Comparison of ENCODE assay signal across 8 cellular contexts in genomic region chr5:139774980-139775654, GRCh38. TPM values are rescaled to one million over a fixed set of nuclear protein-coding genes. Genes with fewer than 3 reads are reported as not detected.
A peak's percentile ranks its signal among the peaks of the same experiment; 100 is the strongest.
DNase-seq lines count a peak whose midpoint lies in the region; ATAC-seq and TF ChIP-seq lines count a peak whose summit lies in the region.

No MANE protein-coding gene starts in this region.

- no peaks in the 10 kb centered on the region for H3K27me3 ChIP-seq in uterus

- no peak overlapping the region for H3K27ac ChIP-seq in uterus

- H3K4me3 ChIP-seq in AG10803 (ENCODE audit: low read length) (no peak overlapping the region), uterus (no peak overlapping the region)

- H3K36me3 ChIP-seq in uterus, result no peaks in the 10 kb centered on the region

- ATAC-seq in GM19035 (IDR thresholded peaks at IDR 0.05; ENCODE audit: unreplicated experiment), result peak; percentile 79

- peak; percentile 52 for DNase-seq in AG10803 (ENCODE audit: low read depth)
- DNase-seq in HT-29 (ENCODE audit: low spot score), result peak; percentile 64
- DNase-seq in SIG-M5 treated with dmso at 0.1 percent for 504 hours (lab: John Stamatoyannopoulos, UW; ENCODE audit: unreplicated experiment), result peak; percentile 80
- peak; percentile 52 for DNase-seq in activated gamma-delta T cell (lab: John Stamatoyannopoulos, UW)
- peak; percentile 58 for DNase-seq in globus pallidus (ENCODE audit: low spot score)
- DNase-seq in posterior vena cava (ENCODE audit: low spot score), result peak; percentile 95
- DNase-seq in uterus, result peak; percentile 60 to 69

- peak; percentile 71 for TF ChIP-seq CTCF in AG10803 (conservative IDR thresholded peaks at IDR 0.05; ENCODE audit: low read length)
- peak; percentile 76 to 83 (median 78) for TF ChIP-seq CTCF in uterus (IDR thresholded peaks at IDR 0.05)

- no peaks in the 10 kb centered on the region for H3K9me3 ChIP-seq in uterus

- TF ChIP-seq POLR2A in uterus (IDR thresholded peaks at IDR 0.05), result no peak

- intact Hi-C loops in posterior vena cava (cut with DNase I), result no loop called here
- intact Hi-C loops in uterus (cut with DNase I; ENCODE audit: low total_unique reads), result no loop called here

- H3K4me1 ChIP-seq in uterus, result no peaks in the 10 kb centered on the region

RNA-seq across cellular contexts. Expression of gene PSD2, which starts 20.5 kb away (rescaled TPM):
- 0.05 TPM in 1 of 2 replicates, not detected in the other for total RNA-seq in HT-29 (2014; rRNA removed; shearing (Covaris generic))
- total RNA-seq in posterior vena cava (under 1 TPM; 0.14 TPM), uterus (under 1 TPM in 2 of 4 donors, not detected in 2; 0.30 to 0.76 TPM)
